Comparison of ENCODE assay signal across 22 cellular contexts in genomic region chr6:72966628-72967280, GRCh38.
DNase-seq lines count a peak whose midpoint lies in the region; ATAC-seq, FAIRE-seq and TF ChIP-seq lines count a peak whose summit lies in the region.
"Had no signal": no experiment of that assay in that cellular context is flagged by ENCODE, and none has a peak within 500 bp of the region (broad histone marks: within the 10 kb centered on the region; RNA-seq: fewer than 3 reads in every experiment).

No MANE protein-coding gene starts in this region.

- TF ChIP-seq EP300 in K562 (IDR thresholded peaks at IDR 0.05; ENCODE audit: low read length): no peak

- no peaks in the 10 kb centered on the region for H3K27me3 ChIP-seq in ACC112 (ENCODE audit: insufficient read depth, low read length)
- H3K27me3 ChIP-seq in K562 (ENCODE audit: control insufficient read depth in 2 of 2, insufficient read depth in 2 of 2, low read length in 2 of 2): no peaks in the 10 kb centered on the region
- H3K27me3 ChIP-seq: gastroesophageal sphincter had no signal

- TF ChIP-seq POLR2A in K562 (conservative IDR thresholded peaks at IDR 0.05): no peak

- ATAC-seq in K562: no peak
- ATAC-seq: gastroesophageal sphincter had no signal

- H3K4me2 ChIP-seq in K562 (ENCODE audit: insufficient read depth, low read length): no peak overlapping the region
- H3K4me2 ChIP-seq: KMS-11 had no signal

- no TSS peak for BruUV-seq in K562 (replicated peaks; lab: Mats Ljungman, UMichigan)

- H3K4me1 ChIP-seq in ACC112 (ENCODE audit: control insufficient read depth, insufficient read depth, low read length, unreplicated experiment): peaks cover 24% of the 10 kb centered on the region
- H3K4me1 ChIP-seq in K562 (replicated peaks in 1 of 2; ENCODE audit: control insufficient read depth in 2 of 2, insufficient read depth in 2 of 2, low read length in 2 of 2): no peaks in the 10 kb centered on the region
- H3K4me1 ChIP-seq: prostate gland had no signal

- no peaks in the 10 kb centered on the region for H3K9me3 ChIP-seq in K562 (replicated peaks; ENCODE audit: control insufficient read depth, insufficient read depth, low read depth, low read length)
- H3K9me3 ChIP-seq: gastroesophageal sphincter, prostate gland had no signal

- H3K79me2 ChIP-seq in ACC112 (ENCODE audit: control insufficient read depth, insufficient read depth, low read length, unreplicated experiment): no peaks in the 10 kb centered on the region
- H3K79me2 ChIP-seq in K562 (ENCODE audit: control insufficient read depth, insufficient read depth, low read length): no peaks in the 10 kb centered on the region

- in situ Hi-C loops in K562 (cut with MboI): no loop called here

- TF ChIP-seq CTCF in K562 (IDR thresholded peaks at IDR 0.05 in 2 of 3, conservative IDR thresholded peaks at IDR 0.05 in 1 of 3; ENCODE audit: insufficient read depth in 2 of 3, low read depth in 1 of 3, low read length in 3 of 3): no peak

- 5% methylated on average over 1 of the region's 1 CpG for WGBS in K562 (ENCODE audit: insufficient coverage, low coverage, missing lambda C conversion rate)

- no peak for TF ChIP-seq RAD21 in K562 (CRISPR knock-in tag; conservative IDR thresholded peaks at IDR 0.05 in 1 of 2, IDR thresholded peaks at IDR 0.05 in 1 of 2)

- DNase-seq in HCEC 1CT: peak; percentile 32
- DNase-seq in NOMO-1 treated with DMSO at 0.1 percent for 48 hours (lab: John Stamatoyannopoulos, UW; ENCODE audit: unreplicated experiment): peak; percentile 80
- DNase-seq in K562 (ENCODE audit: extremely low read depth in 1 of 4, low spot score in 3 of 4): no peak
- no peak for DNase-seq in NCI-H2029 treated with DMSO at 0.1 percent for 48 hours (lab: John Stamatoyannopoulos, UW)
- no peak for DNase-seq in NCI-H2227 treated with DMSO at 0.1 percent for 48 hours (lab: John Stamatoyannopoulos, UW)
- DNase-seq in NCI-H1694 treated with DMSO at 0.1 percent for 48 hours (lab: John Stamatoyannopoulos, UW): no peak
- DNase-seq in effector CD4-positive, alpha-beta T cell: no peak
- DNase-seq: ACHN; activated CD4-positive, alpha-beta T cell treated with anti-CD3 and anti-CD28 coated beads, Interleukin-2, amount 10 ng/mL, durations not matched to agents 7 days and 5 days; activated naive CD8-positive, alpha-beta T cell treated with anti-CD3 and anti-CD28 coated beads for 36 hours; caudate nucleus; COR-L47; effector memory CD4-positive, alpha-beta T cell; naive B cell; NCI-H187; NCI-H526 treated with DMSO at 0.1 percent for 48 hours had no signal

- H3K9ac ChIP-seq in K562 (ENCODE audit: insufficient read depth in 1 of 2, low read depth in 2 of 2, low read length in 2 of 2): no peak overlapping the region
- H3K9ac ChIP-seq: KMS-11 had no signal

- no peaks in the 10 kb centered on the region for H3K36me3 ChIP-seq in ACC112 (ENCODE audit: insufficient read depth, low read length)
- no peaks in the 10 kb centered on the region for H3K36me3 ChIP-seq in K562 (ENCODE audit: control insufficient read depth, insufficient read depth, low read length)
- H3K36me3 ChIP-seq: gastroesophageal sphincter, prostate gland had no signal

- H2AFZ ChIP-seq in ACC112 (ENCODE audit: low read length, unreplicated experiment): peak overlapping the region; percentile 31
- no peak overlapping the region for H2AFZ ChIP-seq in K562 (ENCODE audit: low read depth, low read length)

- no peaks in the 10 kb centered on the region for H4K20me1 ChIP-seq in K562 (replicated peaks; ENCODE audit: control insufficient read depth, insufficient read depth, low read length)

- intact Hi-C loops in K562 (cut with micrococcal nuclease): no loop called here

- CTCF ChIA-PET in K562 (lab: Yijun Ruan, JAX; ENCODE audit: low intra/inter-chr PET ratio): no interaction called here

- FAIRE-seq in K562 (lab: Jason Lieb, UNC): no peak
- FAIRE-seq: GM18507, urothelium cell line had no signal

- POLR2A ChIA-PET in K562 (lab: Yijun Ruan, JAX): no interaction called here

- H3K4me3 ChIP-seq in ACC112 (ENCODE audit: low read depth, low read length) (peak overlapping the region; percentile 34; the same call in 1 of the 2 replicates), K562 (no peak overlapping the region)
- H3K4me3 ChIP-seq: gastroesophageal sphincter, prostate gland had no signal

- no peak overlapping the region; the same call in 1 of the 2 replicates for H3K27ac ChIP-seq in ACC112 (ENCODE audit: low read depth, low read length)
- H3K27ac ChIP-seq in K562 (ENCODE audit: extremely low read depth, low read depth, low read length): no peak overlapping the region
- H3K27ac ChIP-seq: gastroesophageal sphincter, KMS-11, prostate gland had no signal

- no peaks in the 10 kb centered on the region for H3K9me1 ChIP-seq in K562 (ENCODE audit: control insufficient read depth, insufficient read depth, low read length)

TF ChIP-seq in K562, 482 proteins besides CTCF, POLR2A, EP300 and RAD21:
- TF ChIP-seq E4F1 (CRISPR knock-in tag; IDR thresholded peaks at IDR 0.05; ENCODE audit: borderline replicate concordance): no peak
- peak; percentile 49 for TF ChIP-seq ZNF316 (IDR thresholded peaks at IDR 0.05)

Comparison
In these comparisons a context has a peak if more than half of its experiments do, and no peak if none do; other contexts are left out.
1. DNase-seq: peak in HCEC 1CT (single experiment) and NOMO-1 treated with DMSO at 0.1 percent for 48 hours (single experiment); none in K562 (0 of 4), NCI-H2029 treated with DMSO at 0.1 percent for 48 hours (single experiment), NCI-H2227 treated with DMSO at 0.1 percent for 48 hours (single experiment), NCI-H1694 treated with DMSO at 0.1 percent for 48 hours (single experiment) and effector CD4-positive, alpha-beta T cell (single experiment).